In genomic region chr17:79866791-79867190, GRCh38 we compare ENCODE assay signal across 1 cellular context.
TF ChIP-seq lines count a peak whose summit lies in the region.

No MANE protein-coding gene starts in this region.

TF ChIP-seq in H1, 55 proteins besides CTCF, POLR2A, EP300 and RAD21 (continued from another document):
- TF ChIP-seq RFX5 (IDR thresholded peaks at IDR 0.05; ENCODE audit: borderline replicate concordance, low read depth, low read length) (no peak), ASH2L (IDR thresholded peaks at IDR 0.05; ENCODE audit: low read length) (no peak), ZNF274 (IDR thresholded peaks at IDR 0.05; ENCODE audit: borderline replicate concordance, extremely low read depth, low read length) (no peak)
